In genomic region chr15:50235794-50236193, GRCh38 we compare ENCODE assay signal across 1 cellular context.
TF ChIP-seq lines count a peak whose summit lies in the region.

No MANE protein-coding gene starts in this region.

TF ChIP-seq in K562, 482 proteins besides CTCF, POLR2A, EP300 and RAD21 (continued from another document):
- no peak for TF ChIP-seq BCLAF1 (IDR thresholded peaks at IDR 0.05; ENCODE audit: borderline replicate concordance in 1 of 2, control insufficient read depth in 1 of 2, low read depth in 2 of 2, low read length in 1 of 2)
- peak; percentile 97 for TF ChIP-seq MAFF (IDR thresholded peaks at IDR 0.05; ENCODE audit: low read length)
- no peak for TF ChIP-seq ZNF224 (CRISPR knock-in tag; IDR thresholded peaks at IDR 0.05)
- no peak for TF ChIP-seq ZNF764 (CRISPR knock-in tag; IDR thresholded peaks at IDR 0.05; ENCODE audit: low read depth)
- TF ChIP-seq CBFB (CRISPR knock-in tag; IDR thresholded peaks at IDR 0.05) = no peak
- TF ChIP-seq ZNF668 (CRISPR knock-in tag; IDR thresholded peaks at IDR 0.05) = no peak
- TF ChIP-seq SMARCE1 (IDR thresholded peaks at IDR 0.05) = 0 out of 2 replicates have a peak, but pooled peaks have one; percentile 27
- TF ChIP-seq ZNF133 (CRISPR knock-in tag; IDR thresholded peaks at IDR 0.05) = no peak
- TF ChIP-seq CBFA2T3 (IDR thresholded peaks at IDR 0.05) = peak; percentile 42; the same call in 1 of the 2 replicates
- no peak for TF ChIP-seq ZNF143 (CRISPR knock-in tag; IDR thresholded peaks at IDR 0.05)
- no peak for TF ChIP-seq PHTF2 (CRISPR knock-in tag; IDR thresholded peaks at IDR 0.05)
- TF ChIP-seq KAT8 (IDR thresholded peaks at IDR 0.05; ENCODE audit: low read depth) = no peak
- TF ChIP-seq RNF219 (CRISPR knock-in tag; IDR thresholded peaks at IDR 0.05) = no peak
- peak; percentile 70 for TF ChIP-seq DPF2 (IDR thresholded peaks at IDR 0.05)
- TF ChIP-seq NFE2 (IDR thresholded peaks at IDR 0.05; ENCODE audit: low read depth) = peak; percentile 99
